ENCODE assay signal across 11 cellular contexts in genomic region chr6:7129360-7129759, GRCh38. TPM values are rescaled to one million over a fixed set of nuclear protein-coding genes. Genes with fewer than 3 reads are reported as not detected.
A peak's percentile ranks its signal among the peaks of the same experiment; 100 is the strongest.
DNase-seq lines count a peak whose midpoint lies in the region; ATAC-seq and TF ChIP-seq lines count a peak whose summit lies in the region.
"Had no signal": no experiment of that assay in that cellular context is flagged by ENCODE, and none has a peak within 500 bp of the region (broad histone marks: within the 10 kb centered on the region; RNA-seq: fewer than 3 reads in every experiment).

No MANE protein-coding gene starts in this region.

- H3K4me1 ChIP-seq in hepatocyte (ENCODE audit: insufficient read depth) (peaks cover 4% of the 10 kb centered on the region), GM23338 (ENCODE audit: insufficient read depth) (peaks cover 5% of the 10 kb centered on the region; the same call in 1 of the 2 replicates)

- H3K4me3 Mint-ChIP-seq in activated CD4-positive, alpha-beta T cell treated with anti-CD3 and anti-CD28 coated beads for 36 hours, result no peak overlapping the region
- no peak overlapping the region for H3K4me3 Mint-ChIP-seq in activated CD8-positive, alpha-beta T cell treated with anti-CD3 and anti-CD28 coated beads for 36 hours
- H3K4me3 Mint-ChIP-seq in stimulated activated memory B cell treated with anti-CD40 and anti-IgM and Interleukin-4, amounts not matched to agents 10 μg/mL and 1 μg/mL and 100 μg/mL, for 72 hours, result no peak overlapping the region
- H3K4me3 Mint-ChIP-seq in GM23338, result no peak overlapping the region

- intact Hi-C loops in activated CD4-positive, alpha-beta T cell treated with anti-CD3 and anti-CD28 coated beads for 36 hours (cut with DNase I, micrococcal nuclease), result no loop called here
- intact Hi-C loops in activated CD8-positive, alpha-beta T cell treated with anti-CD3 and anti-CD28 coated beads for 36 hours (cut with micrococcal nuclease), result no loop called here

- H3K4me3 ChIP-seq in hepatocyte (no peak overlapping the region), GM23338 (no peak overlapping the region)

- no peaks in the 10 kb centered on the region for H3K27me3 Mint-ChIP-seq in activated CD4-positive, alpha-beta T cell treated with anti-CD3 and anti-CD28 coated beads for 36 hours
- no peaks in the 10 kb centered on the region for H3K27me3 Mint-ChIP-seq in activated CD8-positive, alpha-beta T cell treated with anti-CD3 and anti-CD28 coated beads for 36 hours
- no peaks in the 10 kb centered on the region for H3K27me3 Mint-ChIP-seq in stimulated activated memory B cell treated with anti-CD40 and anti-IgM and Interleukin-4, amounts not matched to agents 10 μg/mL and 1 μg/mL and 100 μg/mL, for 72 hours
- peaks cover 4% of the 10 kb centered on the region for H3K27me3 Mint-ChIP-seq in GM23338 (ENCODE audit: insufficient read depth, low read depth, poor library complexity)

- H3K27ac ChIP-seq in hepatocyte (peak overlapping the region; percentile 50), GM23338 (ENCODE audit: low read depth) (no peak overlapping the region)

- peak overlapping the region; percentile 85 for H3K27ac Mint-ChIP-seq in activated CD4-positive, alpha-beta T cell treated with anti-CD3 and anti-CD28 coated beads for 36 hours
- peak overlapping the region; percentile 83 for H3K27ac Mint-ChIP-seq in activated CD8-positive, alpha-beta T cell treated with anti-CD3 and anti-CD28 coated beads for 36 hours
- peak overlapping the region; percentile 73 for H3K27ac Mint-ChIP-seq in stimulated activated memory B cell treated with anti-CD40 and anti-IgM and Interleukin-4, amounts not matched to agents 10 μg/mL and 1 μg/mL and 100 μg/mL, for 72 hours
- H3K27ac Mint-ChIP-seq in GM23338, result no peak overlapping the region

- H3K27me3 ChIP-seq in hepatocyte (no peaks in the 10 kb centered on the region), GM23338 (ENCODE audit: insufficient read depth) (no peaks in the 10 kb centered on the region)

- POLR2A ChIA-PET in activated CD4-positive, alpha-beta T cell treated with anti-CD3 and anti-CD28 coated beads for 36 hours (lab: Charles Lee), result interaction anchor here (0.7 to 1.3 kb wide), 2 partner anchors 17 to 26 kb away, joined by 3 to 4 read pairs; no protein-coding TSS in a partner anchor
- POLR2A ChIA-PET in activated CD8-positive, alpha-beta T cell treated with anti-CD3 and anti-CD28 coated beads for 36 hours (lab: Charles Lee), result interaction anchor here (1.0 to 2.3 kb wide), 8 partner anchors 9 to 41 kb away, joined by 3 to 9 read pairs (median 4); no protein-coding TSS in a partner anchor

- H3K36me3 ChIP-seq in hepatocyte (replicated peaks; ENCODE audit: insufficient read depth, low read depth) (no peaks in the 10 kb centered on the region), GM23338 (ENCODE audit: insufficient read depth) (no peaks in the 10 kb centered on the region)

- H3K4me1 Mint-ChIP-seq in activated CD4-positive, alpha-beta T cell treated with anti-CD3 and anti-CD28 coated beads for 36 hours, result peaks cover 84% of the 10 kb centered on the region
- H3K4me1 Mint-ChIP-seq in activated CD8-positive, alpha-beta T cell treated with anti-CD3 and anti-CD28 coated beads for 36 hours (ENCODE audit: low read depth), result peaks cover 77% of the 10 kb centered on the region
- peaks cover 86% of the 10 kb centered on the region for H3K4me1 Mint-ChIP-seq in stimulated activated memory B cell treated with anti-CD40 and anti-IgM and Interleukin-4, amounts not matched to agents 10 μg/mL and 1 μg/mL and 100 μg/mL, for 72 hours
- H3K4me1 Mint-ChIP-seq in GM23338, result peaks cover 33% of the 10 kb centered on the region

- CTCF ChIA-PET in activated CD4-positive, alpha-beta T cell treated with anti-CD3 and anti-CD28 coated beads for 36 hours (lab: Charles Lee), result interaction anchor here (0.5 to 2.9 kb wide), 5 partner anchors 9 to 402 kb away, joined by 3 to 12 read pairs (median 5); no protein-coding TSS in a partner anchor
- CTCF ChIA-PET in activated CD8-positive, alpha-beta T cell treated with anti-CD3 and anti-CD28 coated beads for 36 hours (lab: Charles Lee), result interaction anchor here (1.1 to 1.7 kb wide), 5 partner anchors 9 to 433 kb away, joined by 3 to 5 read pairs (median 4); no protein-coding TSS in a partner anchor

- no peaks in the 10 kb centered on the region for H3K9me2 ChIP-seq in hepatocyte (replicated peaks; ENCODE audit: insufficient read depth)
- H3K9me2 ChIP-seq in GM23338 (ENCODE audit: insufficient read depth), result no peaks in the 10 kb centered on the region

- H3F3A ChIP-seq in GM23338 (replicated peaks; ENCODE audit: low read depth), result no peaks in the 10 kb centered on the region

- H3K36me3 Mint-ChIP-seq in activated CD4-positive, alpha-beta T cell treated with anti-CD3 and anti-CD28 coated beads for 36 hours (ENCODE audit: low read depth), result peaks cover 24% of the 10 kb centered on the region
- peaks cover 47% of the 10 kb centered on the region for H3K36me3 Mint-ChIP-seq in activated CD8-positive, alpha-beta T cell treated with anti-CD3 and anti-CD28 coated beads for 36 hours (ENCODE audit: low read depth)
- peaks cover 37% of the 10 kb centered on the region for H3K36me3 Mint-ChIP-seq in stimulated activated memory B cell treated with anti-CD40 and anti-IgM and Interleukin-4, amounts not matched to agents 10 μg/mL and 1 μg/mL and 100 μg/mL, for 72 hours
- H3K36me3 Mint-ChIP-seq in GM23338 (ENCODE audit: low read depth), result peaks cover 4% of the 10 kb centered on the region

- TF ChIP-seq CTCF in activated CD8-positive, alpha-beta T cell treated with anti-CD3 and anti-CD28 coated beads for 36 hours (IDR thresholded peaks at IDR 0.05), result no peak
- TF ChIP-seq CTCF in hepatocyte (IDR thresholded peaks at IDR 0.05; ENCODE audit: poor library complexity) (no peak), GM23338 (conservative IDR thresholded peaks at IDR 0.05; ENCODE audit: low read depth in 2 of 2) (no peak)

- peak; percentile 25 for DNase-seq in activated CD4-positive, alpha-beta T cell treated with anti-CD3 and anti-CD28 coated beads for 36 hours
- DNase-seq in activated CD4-positive, alpha-beta T cell treated with anti-CD3 and anti-CD28 coated beads for 48 hours, result no peak
- DNase-seq in activated CD8-positive, alpha-beta T cell treated with anti-CD3 and anti-CD28 coated beads for 36 hours, result peak; percentile 24
- DNase-seq in hepatocyte (ENCODE audit: low spot score) (no peak), DMS153 treated with DMSO at 0.1 percent for 48 hours (lab: John Stamatoyannopoulos, UW; ENCODE audit: unreplicated experiment) (no peak), pons (ENCODE audit: low spot score) (no peak), GM23338 (ENCODE audit: low spot score) (no peak)
- DNase-seq: effector memory CD4-positive, alpha-beta T cell; H7; NCI-H774 had no signal

- no peaks in the 10 kb centered on the region for H3K9me3 ChIP-seq in hepatocyte (ENCODE audit: low read depth)

- H4K20me1 ChIP-seq in hepatocyte (ENCODE audit: insufficient read depth, poor library complexity, severe bottlenecking) (peaks cover 71% of the 10 kb centered on the region), GM23338 (replicated peaks; ENCODE audit: insufficient read depth) (peaks cover 8% of the 10 kb centered on the region; the same call in 1 of the 2 replicates)

- H3K9me3 Mint-ChIP-seq in activated CD4-positive, alpha-beta T cell treated with anti-CD3 and anti-CD28 coated beads for 36 hours (ENCODE audit: low read depth), result no peaks in the 10 kb centered on the region
- H3K9me3 Mint-ChIP-seq in activated CD8-positive, alpha-beta T cell treated with anti-CD3 and anti-CD28 coated beads for 36 hours, result no peaks in the 10 kb centered on the region
- no peaks in the 10 kb centered on the region for H3K9me3 Mint-ChIP-seq in stimulated activated memory B cell treated with anti-CD40 and anti-IgM and Interleukin-4, amounts not matched to agents 10 μg/mL and 1 μg/mL and 100 μg/mL, for 72 hours
- H3K9me3 Mint-ChIP-seq in GM23338, result no peaks in the 10 kb centered on the region; the same call in 2 of the 3 replicates

- H2AFZ ChIP-seq in hepatocyte, result no peak overlapping the region
- no peak overlapping the region for H2AFZ ChIP-seq in GM23338

- ATAC-seq in activated CD4-positive, alpha-beta T cell treated with anti-CD3 and anti-CD28 coated beads for 36 hours, result peak; percentile 40
- peak; percentile 47 for ATAC-seq in activated CD8-positive, alpha-beta T cell treated with anti-CD3 and anti-CD28 coated beads for 36 hours
- ATAC-seq in stimulated activated memory B cell treated with anti-CD40 and anti-IgM and Interleukin-4, amounts not matched to agents 10 μg/mL and 1 μg/mL and 100 μg/mL, for 72 hours, result no peak
- ATAC-seq in GM23338, result no peak

- H3K79me2 ChIP-seq in hepatocyte (peaks cover 99% of the 10 kb centered on the region), GM23338 (replicated peaks; ENCODE audit: insufficient read depth) (peaks cover 95% of the 10 kb centered on the region)

- H3K4me2 ChIP-seq in hepatocyte (no peak overlapping the region), GM23338 (no peak overlapping the region)

- WGBS in hepatocyte (ENCODE audit: low lambda C conversion rate, missing lambda C conversion rate), result 86% methylated on average over 6 of the region's 6 CpGs

TF ChIP-seq in GM23338, 12 proteins besides CTCF, POLR2A, EP300 and RAD21 (continues in another document):
- TF ChIP-seq STAT1 (IDR thresholded peaks at IDR 0.05; ENCODE audit: unreplicated experiment), result no peak

RNA-seq across cellular contexts. Expression of gene RREB1, which starts 21.6 kb away (rescaled TPM):
- 10 to 100 TPM; 14.7 to 18.1 TPM for total RNA-seq in activated CD4-positive, alpha-beta T cell treated with anti-CD3 and anti-CD28 coated beads for 36 hours
- total RNA-seq in activated CD8-positive, alpha-beta T cell treated with anti-CD3 and anti-CD28 coated beads for 36 hours, result 10 to 100 TPM; 18.7 to 19.7 TPM
- 23.6 and 28.7 TPM in 2 replicates for total RNA-seq in hepatocyte
- 15.2 and 19.7 TPM in 2 replicates for polyA plus RNA-seq in hepatocyte
- 25.5 and 29.1 TPM in 2 replicates for total RNA-seq in GM23338 (2014; rRNA removed; shearing (Covaris generic))
- 7.9 and 8.5 TPM in 2 replicates for polyA plus RNA-seq in GM23338 (2016; fragmentation: Nextera tagmentation; extraction: Ambion mirVana)

Comparison
In these comparisons a context has a peak if more than half of its experiments do, and no peak if none do; other contexts are left out.
1. DNase-seq: peak in activated CD4-positive, alpha-beta T cell treated with anti-CD3 and anti-CD28 coated beads for 36 hours (single experiment) and activated CD8-positive, alpha-beta T cell treated with anti-CD3 and anti-CD28 coated beads for 36 hours (single experiment); none in activated CD4-positive, alpha-beta T cell treated with anti-CD3 and anti-CD28 coated beads for 48 hours (single experiment), hepatocyte (single experiment), DMS153 treated with DMSO at 0.1 percent for 48 hours (single experiment), pons (single experiment) and GM23338 (single experiment).
2. ATAC-seq: peak in activated CD4-positive, alpha-beta T cell treated with anti-CD3 and anti-CD28 coated beads for 36 hours (single experiment) and activated CD8-positive, alpha-beta T cell treated with anti-CD3 and anti-CD28 coated beads for 36 hours (single experiment); none in stimulated activated memory B cell treated with anti-CD40 and anti-IgM and Interleukin-4, amounts not matched to agents 10 μg/mL and 1 μg/mL and 100 μg/mL, for 72 hours (single experiment) and GM23338 (single experiment).